ENCODE assay signal across 1 cellular context in the genomic region with DNA sequence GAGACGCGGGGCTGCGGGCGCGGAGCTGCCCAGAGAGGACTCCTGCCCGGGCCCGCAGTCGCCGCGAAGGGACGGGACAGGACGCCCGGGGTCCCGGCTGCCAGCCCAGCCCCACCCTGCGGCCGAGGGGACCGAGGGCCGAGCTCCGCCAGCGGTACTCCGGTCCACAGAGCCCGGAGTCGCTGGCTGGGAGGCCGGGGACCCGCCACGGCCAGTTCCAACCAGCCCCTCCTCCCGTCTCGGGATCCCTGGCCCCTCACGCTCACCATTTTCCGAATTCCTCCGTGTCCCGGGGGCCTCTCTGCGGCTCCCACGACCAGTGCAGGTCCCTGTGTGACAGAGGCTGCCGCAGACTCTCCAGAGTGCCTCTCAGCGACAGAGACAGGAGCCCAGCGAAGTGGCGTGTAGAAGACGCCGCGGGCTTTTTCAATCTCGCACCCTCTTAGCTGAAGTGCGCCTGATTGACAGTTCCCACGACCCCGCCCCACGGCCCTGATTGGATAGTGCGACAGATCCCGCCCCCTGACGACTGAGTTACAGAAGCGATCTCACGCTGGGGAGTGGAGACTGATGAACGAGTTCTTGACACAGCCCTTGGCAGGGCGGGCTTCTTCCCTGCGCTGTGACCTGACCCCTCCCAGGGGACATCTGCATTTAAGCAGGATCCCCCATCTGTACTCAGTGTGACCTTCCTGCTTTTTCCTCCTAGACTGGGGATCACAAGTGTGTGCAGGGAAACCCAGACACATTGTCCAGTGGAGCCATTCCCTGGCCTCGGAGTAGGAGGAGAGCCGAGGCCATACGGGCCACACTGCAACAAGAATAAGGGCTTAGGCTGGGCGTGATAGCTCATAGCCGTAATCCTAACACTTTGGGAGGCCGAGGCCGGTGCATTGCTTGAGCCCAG.
TF ChIP-seq lines count a peak whose summit lies in the region.

No MANE protein-coding gene starts in this region.

TF ChIP-seq in K562, 482 proteins besides CTCF, POLR2A, EP300 and RAD21 (continued from another document and continues in another):
- TF ChIP-seq, protein P1, sequence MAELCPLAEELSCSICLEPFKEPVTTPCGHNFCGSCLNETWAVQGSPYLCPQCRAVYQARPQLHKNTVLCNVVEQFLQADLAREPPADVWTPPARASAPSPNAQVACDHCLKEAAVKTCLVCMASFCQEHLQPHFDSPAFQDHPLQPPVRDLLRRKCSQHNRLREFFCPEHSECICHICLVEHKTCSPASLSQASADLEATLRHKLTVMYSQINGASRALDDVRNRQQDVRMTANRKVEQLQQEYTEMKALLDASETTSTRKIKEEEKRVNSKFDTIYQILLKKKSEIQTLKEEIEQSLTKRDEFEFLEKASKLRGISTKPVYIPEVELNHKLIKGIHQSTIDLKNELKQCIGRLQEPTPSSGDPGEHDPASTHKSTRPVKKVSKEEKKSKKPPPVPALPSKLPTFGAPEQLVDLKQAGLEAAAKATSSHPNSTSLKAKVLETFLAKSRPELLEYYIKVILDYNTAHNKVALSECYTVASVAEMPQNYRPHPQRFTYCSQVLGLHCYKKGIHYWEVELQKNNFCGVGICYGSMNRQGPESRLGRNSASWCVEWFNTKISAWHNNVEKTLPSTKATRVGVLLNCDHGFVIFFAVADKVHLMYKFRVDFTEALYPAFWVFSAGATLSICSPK (IDR thresholded peaks at IDR 0.05; ENCODE audit: borderline replicate concordance) = no peak
- TF ChIP-seq, protein P2, sequence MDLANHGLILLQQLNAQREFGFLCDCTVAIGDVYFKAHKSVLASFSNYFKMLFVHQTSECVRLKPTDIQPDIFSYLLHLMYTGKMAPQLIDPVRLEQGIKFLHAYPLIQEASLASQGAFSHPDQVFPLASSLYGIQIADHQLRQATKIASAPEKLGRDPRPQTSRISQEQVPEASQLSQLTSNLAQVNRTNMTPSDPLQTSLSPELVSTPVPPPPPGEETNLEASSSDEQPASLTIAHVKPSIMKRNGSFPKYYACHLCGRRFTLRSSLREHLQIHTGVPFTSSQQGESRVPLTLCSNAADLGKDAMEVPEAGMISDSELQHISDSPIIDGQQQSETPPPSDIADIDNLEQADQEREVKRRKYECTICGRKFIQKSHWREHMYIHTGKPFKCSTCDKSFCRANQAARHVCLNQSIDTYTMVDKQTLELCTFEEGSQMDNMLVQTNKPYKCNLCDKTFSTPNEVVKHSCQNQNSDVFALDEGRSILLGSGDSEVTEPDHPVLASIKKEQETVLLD (IDR thresholded peaks at IDR 0.05) = no peak; the same call in 1 of the 2 replicates
- peak; percentile 64; the same call in 1 of the 2 replicates for TF ChIP-seq POLR2AphosphoS5 (IDR thresholded peaks at IDR 0.05; ENCODE audit: control insufficient read depth, insufficient read depth, low read depth, low read length)
- TF ChIP-seq ILF3 (IDR thresholded peaks at IDR 0.05; ENCODE audit: borderline replicate concordance) = no peak
- TF ChIP-seq COPS2 (conservative IDR thresholded peaks at IDR 0.05) = no peak
- TF ChIP-seq SMAD1 (IDR thresholded peaks at IDR 0.05; ENCODE audit: low read depth, low read length, partially characterized antibody) = no peak
- TF ChIP-seq, protein P3, sequence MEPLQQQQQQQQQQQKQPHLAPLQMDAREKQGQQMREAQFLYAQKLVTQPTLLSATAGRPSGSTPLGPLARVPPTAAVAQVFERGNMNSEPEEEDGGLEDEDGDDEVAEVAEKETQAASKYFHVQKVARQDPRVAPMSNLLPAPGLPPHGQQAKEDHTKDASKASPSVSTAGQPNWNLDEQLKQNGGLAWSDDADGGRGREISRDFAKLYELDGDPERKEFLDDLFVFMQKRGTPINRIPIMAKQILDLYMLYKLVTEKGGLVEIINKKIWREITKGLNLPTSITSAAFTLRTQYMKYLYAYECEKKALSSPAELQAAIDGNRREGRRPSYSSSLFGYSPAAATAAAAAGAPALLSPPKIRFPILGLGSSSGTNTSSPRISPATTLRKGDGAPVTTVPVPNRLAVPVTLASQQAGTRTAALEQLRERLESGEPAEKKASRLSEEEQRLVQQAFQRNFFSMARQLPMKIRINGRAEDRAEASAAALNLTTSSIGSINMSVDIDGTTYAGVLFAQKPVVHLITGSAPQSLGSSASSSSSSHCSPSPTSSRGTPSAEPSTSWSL (CRISPR knock-in tag; IDR thresholded peaks at IDR 0.05; ENCODE audit: borderline replicate concordance) = no peak
- TF ChIP-seq, protein P4, sequence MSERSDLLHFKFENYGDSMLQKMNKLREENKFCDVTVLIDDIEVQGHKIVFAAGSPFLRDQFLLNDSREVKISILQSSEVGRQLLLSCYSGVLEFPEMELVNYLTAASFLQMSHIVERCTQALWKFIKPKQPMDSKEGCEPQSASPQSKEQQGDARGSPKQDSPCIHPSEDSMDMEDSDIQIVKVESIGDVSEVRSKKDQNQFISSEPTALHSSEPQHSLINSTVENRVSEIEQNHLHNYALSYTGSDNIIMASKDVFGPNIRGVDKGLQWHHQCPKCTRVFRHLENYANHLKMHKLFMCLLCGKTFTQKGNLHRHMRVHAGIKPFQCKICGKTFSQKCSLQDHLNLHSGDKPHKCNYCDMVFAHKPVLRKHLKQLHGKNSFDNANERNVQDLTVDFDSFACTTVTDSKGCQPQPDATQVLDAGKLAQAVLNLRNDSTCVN (CRISPR knock-in tag; IDR thresholded peaks at IDR 0.05) = no peak
- TF ChIP-seq, protein P5, sequence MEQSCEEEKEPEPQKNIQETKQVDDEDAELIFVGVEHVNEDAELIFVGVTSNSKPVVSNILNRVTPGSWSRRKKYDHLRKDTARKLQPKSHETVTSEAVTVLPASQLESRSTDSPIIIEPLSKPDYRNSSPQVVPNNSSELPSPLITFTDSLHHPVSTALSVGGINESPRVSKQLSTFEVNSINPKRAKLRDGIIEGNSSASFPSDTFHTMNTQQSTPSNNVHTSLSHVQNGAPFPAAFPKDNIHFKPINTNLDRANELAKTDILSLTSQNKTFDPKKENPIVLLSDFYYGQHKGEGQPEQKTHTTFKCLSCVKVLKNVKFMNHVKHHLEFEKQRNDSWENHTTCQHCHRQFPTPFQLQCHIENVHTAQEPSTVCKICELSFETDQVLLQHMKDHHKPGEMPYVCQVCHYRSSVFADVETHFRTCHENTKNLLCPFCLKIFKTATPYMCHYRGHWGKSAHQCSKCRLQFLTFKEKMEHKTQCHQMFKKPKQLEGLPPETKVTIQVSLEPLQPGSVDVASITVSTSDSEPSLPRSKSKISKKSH (CRISPR knock-in tag; IDR thresholded peaks at IDR 0.05) = no peak
- TF ChIP-seq BRF1 (IDR thresholded peaks at IDR 0.05; ENCODE audit: borderline replicate concordance, extremely low read depth, insufficient read length) = no peak
- TF ChIP-seq RBM39 (optimal IDR thresholded peaks at IDR 0.05; ENCODE audit: low read depth, low read length) = no peak
- peak; percentile 67 for TF ChIP-seq ZFX (CRISPR knock-in tag; IDR thresholded peaks at IDR 0.05)
- peak; percentile 73 for TF ChIP-seq CXXC5 (CRISPR knock-in tag; IDR thresholded peaks at IDR 0.05)
- TF ChIP-seq, protein P6, sequence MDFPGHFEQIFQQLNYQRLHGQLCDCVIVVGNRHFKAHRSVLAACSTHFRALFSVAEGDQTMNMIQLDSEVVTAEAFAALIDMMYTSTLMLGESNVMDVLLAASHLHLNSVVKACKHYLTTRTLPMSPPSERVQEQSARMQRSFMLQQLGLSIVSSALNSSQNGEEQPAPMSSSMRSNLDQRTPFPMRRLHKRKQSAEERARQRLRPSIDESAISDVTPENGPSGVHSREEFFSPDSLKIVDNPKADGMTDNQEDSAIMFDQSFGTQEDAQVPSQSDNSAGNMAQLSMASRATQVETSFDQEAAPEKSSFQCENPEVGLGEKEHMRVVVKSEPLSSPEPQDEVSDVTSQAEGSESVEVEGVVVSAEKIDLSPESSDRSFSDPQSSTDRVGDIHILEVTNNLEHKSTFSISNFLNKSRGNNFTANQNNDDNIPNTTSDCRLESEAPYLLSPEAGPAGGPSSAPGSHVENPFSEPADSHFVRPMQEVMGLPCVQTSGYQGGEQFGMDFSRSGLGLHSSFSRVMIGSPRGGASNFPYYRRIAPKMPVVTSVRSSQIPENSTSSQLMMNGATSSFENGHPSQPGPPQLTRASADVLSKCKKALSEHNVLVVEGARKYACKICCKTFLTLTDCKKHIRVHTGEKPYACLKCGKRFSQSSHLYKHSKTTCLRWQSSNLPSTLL (IDR thresholded peaks at IDR 0.05) = no peak
- no peak for TF ChIP-seq TCF3 (CRISPR knock-in tag; IDR thresholded peaks at IDR 0.05)
- no peak for TF ChIP-seq ZNF121 (CRISPR knock-in tag; conservative IDR thresholded peaks at IDR 0.05)
- TF ChIP-seq ZNF785 (CRISPR knock-in tag; IDR thresholded peaks at IDR 0.05) = no peak
- no peak; the same call in 1 of the 2 replicates for TF ChIP-seq EP400 (IDR thresholded peaks at IDR 0.05)
- TF ChIP-seq NCOA6 (IDR thresholded peaks at IDR 0.05) = no peak
- no peak for TF ChIP-seq KDM1A (IDR thresholded peaks at IDR 0.05)
- TF ChIP-seq ZNF551 (CRISPR knock-in tag; IDR thresholded peaks at IDR 0.05) = no peak
- no peak for TF ChIP-seq BRD4 (IDR thresholded peaks at IDR 0.05)
- TF ChIP-seq, protein P7, sequence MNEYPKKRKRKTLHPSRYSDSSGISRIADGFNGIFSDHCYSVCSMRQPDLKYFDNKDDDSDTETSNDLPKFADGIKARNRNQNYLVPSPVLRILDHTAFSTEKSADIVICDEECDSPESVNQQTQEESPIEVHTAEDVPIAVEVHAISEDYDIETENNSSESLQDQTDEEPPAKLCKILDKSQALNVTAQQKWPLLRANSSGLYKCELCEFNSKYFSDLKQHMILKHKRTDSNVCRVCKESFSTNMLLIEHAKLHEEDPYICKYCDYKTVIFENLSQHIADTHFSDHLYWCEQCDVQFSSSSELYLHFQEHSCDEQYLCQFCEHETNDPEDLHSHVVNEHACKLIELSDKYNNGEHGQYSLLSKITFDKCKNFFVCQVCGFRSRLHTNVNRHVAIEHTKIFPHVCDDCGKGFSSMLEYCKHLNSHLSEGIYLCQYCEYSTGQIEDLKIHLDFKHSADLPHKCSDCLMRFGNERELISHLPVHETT (CRISPR knock-in tag; conservative IDR thresholded peaks at IDR 0.05 in 1 of 2, IDR thresholded peaks at IDR 0.05 in 1 of 2) = no peak
- TF ChIP-seq MCM2 (IDR thresholded peaks at IDR 0.05; ENCODE audit: low read depth) = no peak
- no peak for TF ChIP-seq RFX5 (IDR thresholded peaks at IDR 0.05; ENCODE audit: low read depth, low read length)
- TF ChIP-seq GABPB1 (CRISPR knock-in tag; IDR thresholded peaks at IDR 0.05) = no peak
- no peak for TF ChIP-seq EGR1 (conservative IDR thresholded peaks at IDR 0.05)
- TF ChIP-seq, protein P8, sequence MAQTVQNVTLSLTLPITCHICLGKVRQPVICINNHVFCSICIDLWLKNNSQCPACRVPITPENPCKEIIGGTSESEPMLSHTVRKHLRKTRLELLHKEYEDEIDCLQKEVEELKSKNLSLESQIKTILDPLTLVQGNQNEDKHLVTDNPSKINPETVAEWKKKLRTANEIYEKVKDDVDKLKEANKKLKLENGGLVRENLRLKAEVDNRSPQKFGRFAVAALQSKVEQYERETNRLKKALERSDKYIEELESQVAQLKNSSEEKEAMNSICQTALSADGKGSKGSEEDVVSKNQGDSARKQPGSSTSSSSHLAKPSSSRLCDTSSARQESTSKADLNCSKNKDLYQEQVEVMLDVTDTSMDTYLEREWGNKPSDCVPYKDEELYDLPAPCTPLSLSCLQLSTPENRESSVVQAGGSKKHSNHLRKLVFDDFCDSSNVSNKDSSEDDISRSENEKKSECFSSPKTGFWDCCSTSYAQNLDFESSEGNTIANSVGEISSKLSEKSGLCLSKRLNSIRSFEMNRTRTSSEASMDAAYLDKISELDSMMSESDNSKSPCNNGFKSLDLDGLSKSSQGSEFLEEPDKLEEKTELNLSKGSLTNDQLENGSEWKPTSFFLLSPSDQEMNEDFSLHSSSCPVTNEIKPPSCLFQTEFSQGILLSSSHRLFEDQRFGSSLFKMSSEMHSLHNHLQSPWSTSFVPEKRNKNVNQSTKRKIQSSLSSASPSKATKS (CRISPR knock-in tag; IDR thresholded peaks at IDR 0.05) = no peak
- peak; percentile 66 for TF ChIP-seq ATF7 (IDR thresholded peaks at IDR 0.05)
- no peak for TF ChIP-seq TAF15 (IDR thresholded peaks at IDR 0.05; ENCODE audit: low read depth, low read length)
- no peak for TF ChIP-seq POLR3A (IDR thresholded peaks at IDR 0.05; ENCODE audit: borderline replicate concordance, extremely low read depth, insufficient read depth, insufficient read length)
- TF ChIP-seq ETV1 (tag; conservative IDR thresholded peaks at IDR 0.05; ENCODE audit: low read depth) = no peak
- TF ChIP-seq PHF21A (IDR thresholded peaks at IDR 0.05; ENCODE audit: borderline replicate concordance, low read depth) = no peak
- peak; percentile 98 for TF ChIP-seq NFYB (IDR thresholded peaks at IDR 0.05; ENCODE audit: extremely low read depth, insufficient read length)
- TF ChIP-seq, protein P9, sequence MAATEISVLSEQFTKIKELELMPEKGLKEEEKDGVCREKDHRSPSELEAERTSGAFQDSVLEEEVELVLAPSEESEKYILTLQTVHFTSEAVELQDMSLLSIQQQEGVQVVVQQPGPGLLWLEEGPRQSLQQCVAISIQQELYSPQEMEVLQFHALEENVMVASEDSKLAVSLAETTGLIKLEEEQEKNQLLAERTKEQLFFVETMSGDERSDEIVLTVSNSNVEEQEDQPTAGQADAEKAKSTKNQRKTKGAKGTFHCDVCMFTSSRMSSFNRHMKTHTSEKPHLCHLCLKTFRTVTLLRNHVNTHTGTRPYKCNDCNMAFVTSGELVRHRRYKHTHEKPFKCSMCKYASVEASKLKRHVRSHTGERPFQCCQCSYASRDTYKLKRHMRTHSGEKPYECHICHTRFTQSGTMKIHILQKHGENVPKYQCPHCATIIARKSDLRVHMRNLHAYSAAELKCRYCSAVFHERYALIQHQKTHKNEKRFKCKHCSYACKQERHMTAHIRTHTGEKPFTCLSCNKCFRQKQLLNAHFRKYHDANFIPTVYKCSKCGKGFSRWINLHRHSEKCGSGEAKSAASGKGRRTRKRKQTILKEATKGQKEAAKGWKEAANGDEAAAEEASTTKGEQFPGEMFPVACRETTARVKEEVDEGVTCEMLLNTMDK (IDR thresholded peaks at IDR 0.05; ENCODE audit: borderline replicate concordance, insufficient read depth, low read depth, low read length, poor library complexity, severe bottlenecking) = no peak
- no peak for TF ChIP-seq FOXP1 (CRISPR knock-in tag; IDR thresholded peaks at IDR 0.05)
- no peak for TF ChIP-seq RBM17 (IDR thresholded peaks at IDR 0.05; ENCODE audit: borderline replicate concordance, low read depth, low read length)
- no peak for TF ChIP-seq HDGF (IDR thresholded peaks at IDR 0.05)
- TF ChIP-seq ZNF561 (CRISPR knock-in tag; conservative IDR thresholded peaks at IDR 0.05) = no peak
- TF ChIP-seq ZNF324 (CRISPR knock-in tag; IDR thresholded peaks at IDR 0.05) = no peak
- TF ChIP-seq, protein P10, sequence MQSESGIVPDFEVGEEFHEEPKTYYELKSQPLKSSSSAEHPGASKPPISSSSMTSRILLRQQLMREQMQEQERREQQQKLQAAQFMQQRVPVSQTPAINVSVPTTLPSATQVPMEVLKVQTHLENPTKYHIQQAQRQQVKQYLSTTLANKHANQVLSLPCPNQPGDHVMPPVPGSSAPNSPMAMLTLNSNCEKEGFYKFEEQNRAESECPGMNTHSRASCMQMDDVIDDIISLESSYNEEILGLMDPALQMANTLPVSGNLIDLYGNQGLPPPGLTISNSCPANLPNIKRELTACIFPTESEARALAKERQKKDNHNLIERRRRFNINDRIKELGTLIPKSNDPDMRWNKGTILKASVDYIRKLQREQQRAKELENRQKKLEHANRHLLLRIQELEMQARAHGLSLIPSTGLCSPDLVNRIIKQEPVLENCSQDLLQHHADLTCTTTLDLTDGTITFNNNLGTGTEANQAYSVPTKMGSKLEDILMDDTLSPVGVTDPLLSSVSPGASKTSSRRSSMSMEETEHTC (IDR thresholded peaks at IDR 0.05) = no peak
- TF ChIP-seq PTRF (tag; IDR thresholded peaks at IDR 0.05) = no peak
